In the genomic region with DNA sequence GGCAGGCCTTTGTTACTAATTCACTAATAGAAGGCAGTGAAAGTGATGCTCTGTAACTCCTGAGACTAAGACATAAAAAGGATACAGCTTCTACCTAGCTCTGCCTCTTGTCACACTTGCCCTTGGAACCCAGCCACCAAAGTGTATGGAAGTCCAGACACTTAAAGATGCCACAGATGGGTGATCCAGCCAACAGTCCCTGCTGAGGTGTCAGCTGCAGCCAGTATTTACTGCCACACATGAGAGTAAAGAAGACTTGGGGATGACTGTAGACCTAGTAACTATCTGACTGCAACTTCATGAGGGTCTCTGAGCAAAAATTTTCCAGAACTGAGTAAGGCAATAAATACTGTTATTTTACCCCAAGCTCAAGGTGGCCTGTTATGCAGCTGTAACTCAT, we compare ENCODE assay signal across 1 cellular context.
TF ChIP-seq lines count a peak whose summit lies in the region.

No MANE protein-coding gene starts in this region.

TF ChIP-seq in K562, 482 proteins besides CTCF, POLR2A, EP300 and RAD21:
- TF ChIP-seq NFIC (IDR thresholded peaks at IDR 0.05), result peak; percentile 51
- no peak for TF ChIP-seq ZNF324 (CRISPR knock-in tag; IDR thresholded peaks at IDR 0.05)
- TF ChIP-seq HNRNPK (IDR thresholded peaks at IDR 0.05; ENCODE audit: low read depth, low read length, poor library complexity, severe bottlenecking), result no peak
- TF ChIP-seq, protein P1, sequence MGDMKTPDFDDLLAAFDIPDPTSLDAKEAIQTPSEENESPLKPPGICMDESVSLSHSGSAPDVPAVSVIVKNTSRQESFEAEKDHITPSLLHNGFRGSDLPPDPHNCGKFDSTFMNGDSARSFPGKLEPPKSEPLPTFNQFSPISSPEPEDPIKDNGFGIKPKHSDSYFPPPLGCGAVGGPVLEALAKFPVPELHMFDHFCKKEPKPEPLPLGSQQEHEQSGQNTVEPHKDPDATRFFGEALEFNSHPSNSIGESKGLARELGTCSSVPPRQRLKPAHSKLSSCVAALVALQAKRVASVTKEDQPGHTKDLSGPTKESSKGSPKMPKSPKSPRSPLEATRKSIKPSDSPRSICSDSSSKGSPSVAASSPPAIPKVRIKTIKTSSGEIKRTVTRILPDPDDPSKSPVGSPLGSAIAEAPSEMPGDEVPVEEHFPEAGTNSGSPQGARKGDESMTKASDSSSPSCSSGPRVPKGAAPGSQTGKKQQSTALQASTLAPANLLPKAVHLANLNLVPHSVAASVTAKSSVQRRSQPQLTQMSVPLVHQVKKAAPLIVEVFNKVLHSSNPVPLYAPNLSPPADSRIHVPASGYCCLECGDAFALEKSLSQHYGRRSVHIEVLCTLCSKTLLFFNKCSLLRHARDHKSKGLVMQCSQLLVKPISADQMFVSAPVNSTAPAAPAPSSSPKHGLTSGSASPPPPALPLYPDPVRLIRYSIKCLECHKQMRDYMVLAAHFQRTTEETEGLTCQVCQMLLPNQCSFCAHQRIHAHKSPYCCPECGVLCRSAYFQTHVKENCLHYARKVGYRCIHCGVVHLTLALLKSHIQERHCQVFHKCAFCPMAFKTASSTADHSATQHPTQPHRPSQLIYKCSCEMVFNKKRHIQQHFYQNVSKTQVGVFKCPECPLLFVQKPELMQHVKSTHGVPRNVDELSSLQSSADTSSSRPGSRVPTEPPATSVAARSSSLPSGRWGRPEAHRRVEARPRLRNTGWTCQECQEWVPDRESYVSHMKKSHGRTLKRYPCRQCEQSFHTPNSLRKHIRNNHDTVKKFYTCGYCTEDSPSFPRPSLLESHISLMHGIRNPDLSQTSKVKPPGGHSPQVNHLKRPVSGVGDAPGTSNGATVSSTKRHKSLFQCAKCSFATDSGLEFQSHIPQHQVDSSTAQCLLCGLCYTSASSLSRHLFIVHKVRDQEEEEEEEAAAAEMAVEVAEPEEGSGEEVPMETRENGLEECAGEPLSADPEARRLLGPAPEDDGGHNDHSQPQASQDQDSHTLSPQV (IDR thresholded peaks at IDR 0.05), result 0 out of 2 replicates have a peak, but pooled peaks have one; percentile 13
- no peak for TF ChIP-seq FOXA3 (CRISPR knock-in tag; conservative IDR thresholded peaks at IDR 0.05 in 1 of 2, IDR thresholded peaks at IDR 0.05 in 1 of 2)
- no peak for TF ChIP-seq NFE2 (IDR thresholded peaks at IDR 0.05; ENCODE audit: low read depth)
- no peak for TF ChIP-seq SMARCA5 (IDR thresholded peaks at IDR 0.05)
- no peak for TF ChIP-seq MAZ (CRISPR knock-in tag; conservative IDR thresholded peaks at IDR 0.05 in 1 of 2, IDR thresholded peaks at IDR 0.05 in 1 of 2)
